In the genomic region with DNA sequence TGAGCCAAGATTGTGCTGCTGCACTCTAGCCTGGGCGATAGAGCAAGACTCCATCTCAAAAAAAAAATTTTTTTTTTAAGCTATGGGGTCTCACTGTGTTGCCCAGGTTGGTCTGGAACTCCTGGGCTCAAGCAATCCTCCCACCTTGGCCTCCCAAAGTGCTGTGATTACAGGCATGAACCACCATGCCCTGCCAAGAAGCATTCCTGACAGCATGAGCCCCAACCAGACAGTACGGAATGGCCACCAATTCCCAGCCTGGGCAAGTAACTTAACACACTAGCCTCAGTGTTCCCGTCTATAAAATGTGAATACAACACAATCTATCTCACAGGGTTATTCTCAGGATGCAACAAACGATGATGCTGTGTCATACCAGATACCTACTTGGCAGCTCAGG, we compare ENCODE assay signal across 10 cellular contexts. TPM values are rescaled to one million over a fixed set of nuclear protein-coding genes. Genes with fewer than 3 reads are reported as not detected.
DNase-seq lines count a peak whose midpoint lies in the region; ATAC-seq, FAIRE-seq and TF ChIP-seq lines count a peak whose summit lies in the region.
"Had no signal": no experiment of that assay in that cellular context is flagged by ENCODE, and none has a peak within 500 bp of the region (broad histone marks: within the 10 kb centered on the region; RNA-seq: fewer than 3 reads in every experiment).

No MANE protein-coding gene starts in this region.

- peaks cover 53% of the 10 kb centered on the region for H4K20me1 ChIP-seq in keratinocyte (ENCODE audit: control insufficient read depth, extremely low read depth, insufficient read depth, low read length)

- no peaks in the 10 kb centered on the region for H3K9me3 ChIP-seq in keratinocyte (ENCODE audit: control insufficient read depth, low read depth, low read length)
- no peaks in the 10 kb centered on the region for H3K9me3 ChIP-seq in tibial artery

- dilution Hi-C loops in keratinocyte (cut with MboI; ENCODE audit: extremely low pct_ligation_motif_present, low sequenced_read_pairs) = no loop called here

- H3K79me2 ChIP-seq in keratinocyte (ENCODE audit: control insufficient read depth, insufficient read depth, low read length) = peaks cover 71% of the 10 kb centered on the region

- H2AFZ ChIP-seq in keratinocyte (ENCODE audit: control insufficient read depth, low read length) = no peak overlapping the region

- no peaks in the 10 kb centered on the region for H3K9me3 Mint-ChIP-seq in activated naive CD4-positive, alpha-beta T cell treated with anti-CD3 and anti-CD28 coated beads, Interleukin-2, amount 50 U/mL, for 24 hours
- no peaks in the 10 kb centered on the region for H3K9me3 Mint-ChIP-seq in activated naive CD4-positive, alpha-beta T cell treated with anti-CD3 and anti-CD28 coated beads, Interleukin-2, amount 50 U/mL, for 72 hours

- H3K4me1 Mint-ChIP-seq in activated naive CD4-positive, alpha-beta T cell treated with anti-CD3 and anti-CD28 coated beads, Interleukin-2, amount 50 U/mL, for 24 hours = peaks cover 48% of the 10 kb centered on the region

- H3K27ac Mint-ChIP-seq in activated naive CD4-positive, alpha-beta T cell treated with anti-CD3 and anti-CD28 coated beads, Interleukin-2, amount 50 U/mL, for 24 hours = no peak overlapping the region
- H3K27ac Mint-ChIP-seq in activated naive CD4-positive, alpha-beta T cell treated with anti-CD3 and anti-CD28 coated beads, Interleukin-2, amount 50 U/mL, for 72 hours = peak overlapping the region; percentile 68 to 85

- peak overlapping the region; percentile 93 for H3K4me2 ChIP-seq in keratinocyte (ENCODE audit: control insufficient read depth, extremely low read depth, insufficient read depth, low read depth, low read length)

- FAIRE-seq in keratinocyte (lab: Jason Lieb, UNC) = peak; percentile 23

- peaks cover 2% of the 10 kb centered on the region for H3K9me1 ChIP-seq in keratinocyte (ENCODE audit: control insufficient read depth, extremely low read depth, insufficient read depth, low read length)

- H3K4me3 ChIP-seq in keratinocyte (ENCODE audit: control insufficient read depth in 2 of 3, extremely low read depth in 1 of 3, insufficient read depth in 2 of 3, low read depth in 1 of 3, low read length in 3 of 3) (peak overlapping the region; percentile 79 to 95 (median 89)), tibial artery (peak overlapping the region; percentile 68 to 99)

- DNase-seq in activated naive CD4-positive, alpha-beta T cell (lab: John Stamatoyannopoulos, UW) = no peak
- no peak for DNase-seq in activated naive CD4-positive, alpha-beta T cell treated with anti-CD3 and anti-CD28 coated beads, Interleukin-2, amount 50 U/mL, for 72 hours (ENCODE audit: low spot score in 2 of 2)
- DNase-seq in keratinocyte (ENCODE audit: low read depth, low spot score) (no peak), tibial artery (no peak), Right ventricle myocardium superior (no peak), H4 (ENCODE audit: low spot score) (no peak)
- DNase-seq: SHP77 had no signal

- peak overlapping the region; percentile 81 for H3K9ac ChIP-seq in keratinocyte (ENCODE audit: control insufficient read depth, extremely low read depth, insufficient read depth, low read length)

- ATAC-seq in activated naive CD4-positive, alpha-beta T cell treated with anti-CD3 and anti-CD28 coated beads, Interleukin-2, amount 50 U/mL, for 72 hours = no peak
- ATAC-seq in GM21423 (IDR thresholded peaks at IDR 0.05; ENCODE audit: unreplicated experiment) (no peak), Right ventricle myocardium superior (ENCODE audit: poor library complexity) (no peak)

- TF ChIP-seq CTCF in keratinocyte (optimal IDR thresholded peaks at IDR 0.05 in 1 of 3, IDR thresholded peaks at IDR 0.05 in 1 of 3, conservative IDR thresholded peaks at IDR 0.05 in 1 of 3; ENCODE audit: extremely low read depth in 1 of 3, insufficient read depth in 2 of 3, low read length in 3 of 3) = no peak
- no peak for TF ChIP-seq CTCF in tibial artery (IDR thresholded peaks at IDR 0.05)

- H3K27me3 ChIP-seq in keratinocyte (ENCODE audit: control insufficient read depth, extremely low read depth, insufficient read depth, low read length) = no peaks in the 10 kb centered on the region
- H3K27me3 ChIP-seq in tibial artery = no peaks in the 10 kb centered on the region
- H3K27me3 ChIP-seq: foreskin keratinocyte had no signal

- intact Hi-C loops in tibial artery (cut with DNase I; ENCODE audit: low total_unique reads) = no loop called here
- intact Hi-C loops in Right ventricle myocardium superior (cut with DNase I) = no loop called here

- peak overlapping the region; percentile 72 for H3K27ac ChIP-seq in keratinocyte (ENCODE audit: control insufficient read depth, insufficient read depth, low read length)
- peak overlapping the region in 1 of 2 donors; percentile 76 for H3K27ac ChIP-seq in tibial artery

- H3K36me3 ChIP-seq in keratinocyte (ENCODE audit: control insufficient read depth in 2 of 2, extremely low read depth in 1 of 2, insufficient read depth in 2 of 2, low read length in 2 of 2) = peaks cover 13 to 17% of the 10 kb centered on the region in 2 experiments
- no peaks in the 10 kb centered on the region for H3K36me3 ChIP-seq in tibial artery

- H3K36me3 Mint-ChIP-seq in activated naive CD4-positive, alpha-beta T cell treated with anti-CD3 and anti-CD28 coated beads, Interleukin-2, amount 50 U/mL, for 24 hours = no peaks in the 10 kb centered on the region
- H3K36me3 Mint-ChIP-seq in activated naive CD4-positive, alpha-beta T cell treated with anti-CD3 and anti-CD28 coated beads, Interleukin-2, amount 50 U/mL, for 72 hours = peaks cover 5 to 21% of the 10 kb centered on the region in 2 donors

- H3K4me1 ChIP-seq in keratinocyte (ENCODE audit: control insufficient read depth, extremely low read depth, insufficient read depth, low read length) = peaks cover 18% of the 10 kb centered on the region
- peaks cover 0 to 63% (median 44%) of the 10 kb centered on the region in 4 donors for H3K4me1 ChIP-seq in tibial artery
- H3K4me1 ChIP-seq: foreskin keratinocyte had no signal

- H3K4me3 Mint-ChIP-seq in activated naive CD4-positive, alpha-beta T cell treated with anti-CD3 and anti-CD28 coated beads, Interleukin-2, amount 50 U/mL, for 24 hours = peak overlapping the region; percentile 93

- no peaks in the 10 kb centered on the region for H3K27me3 Mint-ChIP-seq in activated naive CD4-positive, alpha-beta T cell treated with anti-CD3 and anti-CD28 coated beads, Interleukin-2, amount 50 U/mL, for 24 hours

RNA-seq across cellular contexts. Expression of a gene that starts 2.1 kb away (rescaled TPM):
- total RNA-seq in activated naive CD4-positive, alpha-beta T cell treated with anti-CD3 and anti-CD28 coated beads, Interleukin-2, amount 50 U/mL, for 72 hours = 100 to 1,000 TPM; 258 to 359 TPM
- polyA plus RNA-seq in keratinocyte = 225 to 282 TPM (median 266 TPM) in 3 replicates
- polyA plus RNA-seq in keratinocyte (2011; ENCODE audit: low read depth) = 49.0 TPM
- 157 and 279 TPM in 2 replicates for polyA plus RNA-seq in keratinocyte (2011; cell fraction: cytosol; rRNA removed)
- polyA plus RNA-seq in keratinocyte (2011; cell fraction: nucleus; rRNA removed) = 177 and 237 TPM in 2 replicates
- 176 and 519 TPM in 2 replicates for polyA plus RNA-seq in keratinocyte (2012; ENCODE audit: low replicate concordance)
- polyA minus RNA-seq in keratinocyte = 167 to 388 TPM (median 197 TPM) in 3 replicates
- 270 TPM for polyA minus RNA-seq in keratinocyte (2011; cell fraction: cytosol; rRNA and poly(A)+ RNA removed)
- polyA minus RNA-seq in keratinocyte (2011; cell fraction: nucleus; rRNA and poly(A)+ RNA removed) = 129 and 143 TPM in 2 replicates
- 43.6 TPM for total RNA-seq in Right ventricle myocardium superior
- 404 and 447 TPM in 2 replicates for total RNA-seq in H4 (2014; rRNA removed; shearing (Covaris generic))
